In genomic region chr15:77862651-77863104, GRCh38 we compare ENCODE assay signal across 13 cellular contexts.
"Had no signal": no experiment of that assay in that cellular context is flagged by ENCODE, and none has a peak within 500 bp of the region (broad histone marks: within the 10 kb centered on the region; RNA-seq: fewer than 3 reads in every experiment).

No MANE protein-coding gene starts in this region.

- H3K36me3 ChIP-seq: brain microvascular endothelial cell, tibial artery, uterus had no signal

- H3K27ac ChIP-seq: brain microvascular endothelial cell, psoas muscle, tibial artery, uterus had no signal

- H3K27me3 ChIP-seq: brain microvascular endothelial cell, uterus had no signal

- ATAC-seq: left colon; psoas muscle; stimulated activated effector memory CD8-positive, alpha-beta T cell treated with anti-CD3 and anti-CD28 coated beads, Interleukin-12 subunit alpha, Interleukin-12 subunit beta, amount 100 ng/mL, for 72 hours had no signal

- DNase-seq: activated CD4-positive, alpha-beta T cell treated with anti-CD3 and anti-CD28 coated beads, Interleukin-2, amount 10 ng/mL, durations not matched to agents 7 days and 5 days; activated CD8-positive, alpha-beta memory T cell treated with anti-CD3 and anti-CD28 coated beads for 24 hours; activated naive CD4-positive, alpha-beta T cell; activated naive CD8-positive, alpha-beta T cell treated with anti-CD3 and anti-CD28 coated beads, Interleukin-2, amount 10 ng/mL, durations not matched to agents 7 days and 5 days; brain microvascular endothelial cell; effector memory CD4-positive, alpha-beta T cell; foreskin melanocyte; naive thymus-derived CD4-positive, alpha-beta T cell had no signal

- H3K4me1 ChIP-seq: psoas muscle, tibial artery, uterus had no signal

- H3K4me3 ChIP-seq: psoas muscle, tibial artery, uterus had no signal

- H3K9me3 ChIP-seq: psoas muscle, tibial artery, uterus had no signal
